In the genomic region with DNA sequence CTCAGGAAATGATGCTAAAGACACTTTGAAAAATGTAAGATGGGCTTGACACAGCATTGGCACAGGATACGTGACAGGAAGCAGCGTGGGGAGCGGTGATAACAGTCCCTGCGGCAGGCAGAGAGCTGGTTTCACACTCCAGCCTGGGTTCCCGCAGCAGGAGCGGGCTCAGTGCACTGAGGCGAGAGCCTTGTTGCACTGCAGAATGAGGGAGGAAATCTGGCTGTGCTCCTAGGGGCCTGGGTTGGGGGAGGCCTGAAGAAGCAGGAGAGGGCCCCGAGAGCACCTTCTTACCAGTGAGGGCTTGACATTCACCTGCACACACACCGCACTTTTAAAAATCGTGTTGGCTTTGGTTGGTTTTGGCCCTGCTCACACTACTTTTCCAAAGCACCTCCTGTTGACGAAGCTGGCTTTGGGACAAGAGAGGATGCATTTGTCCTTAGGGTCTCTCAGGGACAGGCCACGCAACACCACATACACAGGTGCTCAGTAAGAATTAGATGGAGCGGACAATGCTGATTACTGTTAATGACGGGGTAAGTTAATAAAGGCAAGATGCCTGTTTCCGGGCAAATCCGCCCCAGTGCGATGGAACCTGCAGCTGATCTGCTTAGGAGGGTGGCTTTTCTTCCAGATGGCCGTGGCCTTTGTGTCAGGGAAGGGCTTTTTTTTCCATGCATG, we compare ENCODE assay signal across 8 cellular contexts. TPM values are rescaled to one million over a fixed set of nuclear protein-coding genes. Genes with fewer than 3 reads are reported as not detected.
DNase-seq lines count a peak whose midpoint lies in the region; ATAC-seq and TF ChIP-seq lines count a peak whose summit lies in the region.

No MANE protein-coding gene starts in this region.

- no peaks in the 10 kb centered on the region for H3K9me3 ChIP-seq in SJCRH30 (replicated peaks)

- no peak for TF ChIP-seq CTCF in activated CD8-positive, alpha-beta T cell treated with anti-CD3 and anti-CD28 coated beads for 36 hours (IDR thresholded peaks at IDR 0.05)

- ATAC-seq in activated CD8-positive, alpha-beta T cell treated with anti-CD3 and anti-CD28 coated beads for 36 hours, result peak; percentile 98
- ATAC-seq in HG03460 (IDR thresholded peaks at IDR 0.05; ENCODE audit: unreplicated experiment), result no peak

- H3K36me3 Mint-ChIP-seq in activated CD8-positive, alpha-beta T cell treated with anti-CD3 and anti-CD28 coated beads for 36 hours (ENCODE audit: low read depth), result no peaks in the 10 kb centered on the region

- H3K27ac Mint-ChIP-seq in activated CD8-positive, alpha-beta T cell treated with anti-CD3 and anti-CD28 coated beads for 36 hours, result peak overlapping the region; percentile 69

- no peak overlapping the region for H3K27ac ChIP-seq in SJCRH30

- POLR2A ChIA-PET in activated CD8-positive, alpha-beta T cell treated with anti-CD3 and anti-CD28 coated beads for 36 hours (lab: Charles Lee), result interaction anchor here (1.0 to 1.1 kb wide), 2 partner anchors 12 kb away, joined by 3 read pairs; no protein-coding TSS in a partner anchor

- H3K27me3 ChIP-seq in SJCRH30, result no peaks in the 10 kb centered on the region

- CTCF ChIA-PET in activated CD8-positive, alpha-beta T cell treated with anti-CD3 and anti-CD28 coated beads for 36 hours (lab: Charles Lee), result interaction anchor here (0.8 to 2.2 kb wide), 4 partner anchors 37 to 274 kb away, joined by 3 to 12 read pairs (median 4); no protein-coding TSS in a partner anchor

- peaks cover 27% of the 10 kb centered on the region for H3K4me1 Mint-ChIP-seq in activated CD8-positive, alpha-beta T cell treated with anti-CD3 and anti-CD28 coated beads for 36 hours (ENCODE audit: low read depth)

- H3K4me1 ChIP-seq in SJCRH30, result peaks cover 16% of the 10 kb centered on the region

- no peaks in the 10 kb centered on the region for H3K36me3 ChIP-seq in SJCRH30

- H3K4me3 Mint-ChIP-seq in activated CD8-positive, alpha-beta T cell treated with anti-CD3 and anti-CD28 coated beads for 36 hours, result peak overlapping the region; percentile 47

- intact Hi-C loops in activated CD8-positive, alpha-beta T cell treated with anti-CD3 and anti-CD28 coated beads for 36 hours (cut with micrococcal nuclease), result no loop called here
- intact Hi-C loops in posterior vena cava (cut with DNase I), result no loop called here

- peak; percentile 95 for DNase-seq in Jurkat, Clone E6-1 (ENCODE audit: low read depth, low spot score)
- peak; percentile 79 for DNase-seq in activated CD8-positive, alpha-beta T cell treated with anti-CD3 and anti-CD28 coated beads for 36 hours
- DNase-seq in glomerular visceral epithelial cell (ENCODE audit: extremely low spot score) (peak; percentile 38), SJCRH30 (no peak), posterior vena cava (ENCODE audit: low spot score) (no peak), NCI-H345 (lab: John Stamatoyannopoulos, UW) (no peak)
- peak; percentile 38 for DNase-seq in stimulated activated CD4-positive, alpha-beta T cell treated with anti-CD3 and anti-CD28 coated beads, Interleukin-4, amount 100 ng/mL, for 24 hours

- no peaks in the 10 kb centered on the region for H3K9me3 Mint-ChIP-seq in activated CD8-positive, alpha-beta T cell treated with anti-CD3 and anti-CD28 coated beads for 36 hours

- no peaks in the 10 kb centered on the region for H3K27me3 Mint-ChIP-seq in activated CD8-positive, alpha-beta T cell treated with anti-CD3 and anti-CD28 coated beads for 36 hours

- peak overlapping the region; percentile 7 for H3K4me3 ChIP-seq in Jurkat, Clone E6-1 (ENCODE audit: low read length)
- H3K4me3 ChIP-seq in SJCRH30, result no peak overlapping the region

RNA-seq across cellular contexts. Expression of a gene that starts 49.4 kb away (rescaled TPM):
- 8.8 TPM for polyA plus RNA-seq in Jurkat, Clone E6-1 (2012; ENCODE audit: insufficient read depth, insufficient read length)
- total RNA-seq in activated CD8-positive, alpha-beta T cell treated with anti-CD3 and anti-CD28 coated beads for 36 hours, result 1 to 10 TPM; 2.7 to 4.6 TPM
- 3.5 and 3.8 TPM in 2 replicates for total RNA-seq in SJCRH30 (2014; rRNA removed; shearing (Covaris generic))
- 10 to 100 TPM in 1 of 2 donors, 1 to 10 TPM in 1; 7.4 to 12.5 TPM for total RNA-seq in posterior vena cava

Comparison
In these comparisons a context has a peak if more than half of its experiments do, and no peak if none do; other contexts are left out.
1. DNase-seq: peak in Jurkat, Clone E6-1 (single experiment), activated CD8-positive, alpha-beta T cell treated with anti-CD3 and anti-CD28 coated beads for 36 hours (single experiment), glomerular visceral epithelial cell (single experiment) and stimulated activated CD4-positive, alpha-beta T cell treated with anti-CD3 and anti-CD28 coated beads, Interleukin-4, amount 100 ng/mL, for 24 hours (single experiment); none in SJCRH30 (0 of 2), posterior vena cava (single experiment) and NCI-H345 (single experiment).